23 cellular contexts compared by ENCODE assay signal in genomic region chr9:26313108-26313507, GRCh38.
"Had no signal": no experiment of that assay in that cellular context is flagged by ENCODE, and none has a peak within 500 bp of the region (broad histone marks: within the 10 kb centered on the region; RNA-seq: fewer than 3 reads in every experiment).

No MANE protein-coding gene starts in this region.

- H3K9me3 ChIP-seq: neutrophil, pancreas, prostate gland, right lobe of liver, sigmoid colon, stomach, thoracic aorta, thyroid gland, tibial nerve, upper lobe of left lung, vagina had no signal

- H3K4me3 ChIP-seq: pancreas, prostate gland, right lobe of liver, sigmoid colon, stomach, thoracic aorta, thyroid gland, tibial nerve, upper lobe of left lung, vagina had no signal

- H3K27me3 ChIP-seq: neutrophil, pancreas, right lobe of liver, sigmoid colon, stomach, thyroid gland, tibial nerve, upper lobe of left lung, vagina had no signal

- H3K36me3 ChIP-seq: neutrophil, pancreas, prostate gland, right lobe of liver, sigmoid colon, stomach, thoracic aorta, thyroid gland, tibial nerve, upper lobe of left lung, vagina had no signal

- DNase-seq: naive thymus-derived CD8-positive, alpha-beta T cell; nephron progenitor cell; nucleus accumbens; pancreas; right cardiac atrium; right lobe of liver; sigmoid colon; small intestine; stimulated activated CD4-positive, alpha-beta T cell treated with anti-CD3 and anti-CD28 coated beads, Interleukin-15, amount 100 ng/mL, for 24 hours; stimulated activated CD4-positive, alpha-beta T cell treated with anti-CD3 and anti-CD28 coated beads, Interleukin-2, amount 100 ng/mL, for 24 hours; stimulated activated CD4-positive, alpha-beta T cell treated with anti-CD3 and anti-CD28 coated beads, Interleukin-2, amount 100 ng/mL, for 48 hours; stimulated activated CD4-positive, alpha-beta T cell treated with anti-CD3 and anti-CD28 coated beads, Interleukin-4, amount 100 ng/mL, for 24 hours; stimulated activated naive B cell treated with anti-CD40 and anti-IgM and Interleukin-4, amounts not matched to agents 10 μg/mL and 1 μg/mL and 100 μg/mL, for 72 hours; stimulated activated naive CD4-positive, alpha-beta T cell treated with Interleukin-2 at 50 U/mL for 16 hours; stomach; thyroid gland; trophoblast cell; upper lobe of left lung had no signal

- H3K4me1 ChIP-seq: pancreas, prostate gland, right lobe of liver, sigmoid colon, stomach, thyroid gland, tibial nerve, upper lobe of left lung, vagina had no signal

- H3K27ac ChIP-seq: neutrophil, pancreas, prostate gland, right lobe of liver, sigmoid colon, stomach, thoracic aorta, thyroid gland, tibial nerve, upper lobe of left lung, vagina had no signal
